Comparison of ENCODE assay signal across 15 cellular contexts in genomic region chr17:69655902-69656301, GRCh38.
DNase-seq lines count a peak whose midpoint lies in the region; ATAC-seq and TF ChIP-seq lines count a peak whose summit lies in the region.
"Had no signal": no experiment of that assay in that cellular context is flagged by ENCODE, and none has a peak within 500 bp of the region (broad histone marks: within the 10 kb centered on the region; RNA-seq: fewer than 3 reads in every experiment).

No MANE protein-coding gene starts in this region.

- peaks cover 4% of the 10 kb centered on the region for H3K36me3 Mint-ChIP-seq in nephron (ENCODE audit: low read depth)

- H3K4me2 ChIP-seq in IMR-90 (ENCODE audit: low read depth, low read length): peak overlapping the region; percentile 68

- H3K27ac ChIP-seq in AG04450 (ENCODE audit: low read depth, low read length) (peak overlapping the region; percentile 40), IMR-90 (ENCODE audit: insufficient read depth, low read length) (peak overlapping the region; percentile 96; the same call in 1 of the 2 replicates), adrenal gland (no peak overlapping the region), ovary (no peak overlapping the region)
- H3K27ac ChIP-seq: BLaER1 treated with 17β-estradiol and CSF1 and Interleukin-3, amounts not matched to agents 10 nM and 100 nM; GM23248 had no signal

- peak overlapping the region; percentile 97 for H2BK120ac ChIP-seq in IMR-90 (ENCODE audit: low read depth, low read length)

- peak overlapping the region; percentile 89 for H3K23ac ChIP-seq in IMR-90 (ENCODE audit: low read depth, low read length)

- no peak overlapping the region for H2AK9ac ChIP-seq in IMR-90 (replicated peaks; ENCODE audit: low read depth, low read length, poor library complexity)

- TF ChIP-seq EP300 in ovary (IDR thresholded peaks at IDR 0.05): no peak

- H3K36me3 ChIP-seq in IMR-90 (ENCODE audit: control insufficient read depth, insufficient read depth, low read length) (no peaks in the 10 kb centered on the region), adrenal gland (replicated peaks in 1 of 2) (no peaks in the 10 kb centered on the region), ovary (no peaks in the 10 kb centered on the region)
- H3K36me3 ChIP-seq: BLaER1 treated with 17β-estradiol and CSF1 and Interleukin-3, amounts not matched to agents 10 nM and 100 nM had no signal

- peak overlapping the region; percentile 98 for H4K5ac ChIP-seq in IMR-90 (ENCODE audit: low read depth, low read length)

- peak overlapping the region; percentile 72; the same call in 1 of the 2 replicates for H3K56ac ChIP-seq in IMR-90 (ENCODE audit: extremely low read depth, insufficient read depth, low read length)

- H3K27me3 ChIP-seq in AG04450 (ENCODE audit: control insufficient read depth, insufficient read depth, low read length) (peaks cover 4% of the 10 kb centered on the region), IMR-90 (ENCODE audit: control insufficient read depth, insufficient read depth, low read length) (peaks cover 19% of the 10 kb centered on the region), adrenal gland (no peaks in the 10 kb centered on the region), ovary (no peaks in the 10 kb centered on the region)
- H3K27me3 ChIP-seq: BLaER1 treated with 17β-estradiol and CSF1 and Interleukin-3, amounts not matched to agents 10 nM and 100 nM had no signal

- in situ Hi-C loops in IMR-90 (cut with MboI; ENCODE audit: low sequenced_read_pairs): no loop called here

- H4K8ac ChIP-seq in IMR-90 (ENCODE audit: low read depth in 2 of 2, low read length in 2 of 2): peak overlapping the region; percentile 8 to 93; a peak in 3 of 4 replicates

- H3K9me3 ChIP-seq in AG04450 (ENCODE audit: control insufficient read depth, insufficient read depth, low read length) (peaks cover 3% of the 10 kb centered on the region; the same call in 1 of the 2 replicates), IMR-90 (ENCODE audit: control insufficient read depth, insufficient read depth, low read length) (peaks cover 5% of the 10 kb centered on the region), adrenal gland (replicated peaks in 1 of 3) (no peaks in the 10 kb centered on the region), ovary (no peaks in the 10 kb centered on the region)

- TF ChIP-seq POLR2A in IMR-90 (IDR thresholded peaks at IDR 0.05; ENCODE audit: low read depth, low read length) (no peak), adrenal gland (IDR thresholded peaks at IDR 0.05) (no peak), ovary (IDR thresholded peaks at IDR 0.05) (no peak)

- no TSS peak for BruUV-seq in IMR-90 (replicated peaks; lab: Mats Ljungman, UMichigan)

- H3K9me3 Mint-ChIP-seq in nephron: peaks cover 11% of the 10 kb centered on the region

- peak overlapping the region; percentile 97 for H3K4ac ChIP-seq in IMR-90 (ENCODE audit: low read depth, low read length)

- H3K9ac ChIP-seq in IMR-90 (ENCODE audit: low read depth, low read length): peak overlapping the region; percentile 64; the same call in 1 of the 2 replicates
- H3K9ac ChIP-seq: BLaER1 treated with 17β-estradiol and CSF1 and Interleukin-3, amounts not matched to agents 10 nM and 100 nM; GM23248 had no signal

- intact Hi-C loops in IMR-90 (cut with micrococcal nuclease) (loop anchor here (1.0 to 10.0 kb wide), 4 partner anchors 47 to 483 kb away; no protein-coding TSS in a partner anchor), adrenal gland (cut with DNase I) (no loop called here), ovary (cut with DNase I) (no loop called here)

- CTCF ChIA-PET in AG04450 (lab: Charles Lee) (interaction anchor here (0.5 to 1.9 kb wide), 4 partner anchors 47 to 130 kb away, joined by 3 to 11 read pairs (median 5); no protein-coding TSS in a partner anchor), IMR-90 (lab: Yijun Ruan, JAX) (interaction anchor here (1.0 kb wide), 1 partner anchor 101 kb away, joined by 3 read pairs; no protein-coding TSS in a partner anchor)

- peak overlapping the region; percentile 65 for H4K91ac ChIP-seq in IMR-90 (ENCODE audit: insufficient read depth, low read depth, low read length)

- H3K9me1 ChIP-seq in IMR-90 (ENCODE audit: insufficient read depth, low read length): peaks cover 3% of the 10 kb centered on the region; the same call in 1 of the 2 replicates

- TF ChIP-seq CTCF in AG04450 (IDR thresholded peaks at IDR 0.05; ENCODE audit: low read depth, low read length): no peak
- TF ChIP-seq CTCF in IMR-90 (conservative IDR thresholded peaks at IDR 0.05; ENCODE audit: low read depth, low read length): no peak
- no peak for TF ChIP-seq CTCF in WI38 (IDR thresholded peaks at IDR 0.05; ENCODE audit: low read depth, low read length)
- no peak for TF ChIP-seq CTCF in nephron (IDR thresholded peaks at IDR 0.05; ENCODE audit: unreplicated experiment in 3 of 3)
- no peak for TF ChIP-seq CTCF in adrenal gland (IDR thresholded peaks at IDR 0.05)
- no peak for TF ChIP-seq CTCF in ovary (IDR thresholded peaks at IDR 0.05)

- TF ChIP-seq RAD21 in IMR-90 (IDR thresholded peaks at IDR 0.05; ENCODE audit: low read length): no peak

- peak overlapping the region in 2 of 3 experiments; percentile 34 to 58 for H3K27ac Mint-ChIP-seq in nephron
- H3K27ac Mint-ChIP-seq: CD4-positive, alpha-beta T cell had no signal

- peaks cover 21% of the 10 kb centered on the region for H3K4me1 Mint-ChIP-seq in nephron

- H3K79me1 ChIP-seq in IMR-90 (ENCODE audit: low read depth in 1 of 2, low read length in 2 of 2): no peaks in the 10 kb centered on the region

- H3K4me1 ChIP-seq in IMR-90 (ENCODE audit: control insufficient read depth, insufficient read depth, low read length) (peaks cover 8% of the 10 kb centered on the region), adrenal gland (replicated peaks in 1 of 2) (peaks cover 4 to 10% of the 10 kb centered on the region in 2 donors), ovary (ENCODE audit: insufficient read depth) (no peaks in the 10 kb centered on the region)

- H4K20me1 ChIP-seq in IMR-90 (ENCODE audit: insufficient read depth, low read length): no peaks in the 10 kb centered on the region
- H4K20me1 ChIP-seq: BLaER1 treated with 17β-estradiol and CSF1 and Interleukin-3, amounts not matched to agents 10 nM and 100 nM had no signal

- peak overlapping the region; percentile 99 for H2BK20ac ChIP-seq in IMR-90 (ENCODE audit: low read depth, low read length)

- ATAC-seq in IMR-90 (ENCODE audit: low read depth): no peak

- H3K18ac ChIP-seq in IMR-90 (ENCODE audit: low read depth, low read length): peak overlapping the region; percentile 96

- no peak overlapping the region for H2AFZ ChIP-seq in IMR-90 (replicated peaks; ENCODE audit: low read length, poor library complexity)
- H2AFZ ChIP-seq: GM23248 had no signal

- no peak overlapping the region for H3K4me3 ChIP-seq in AG04450 (ENCODE audit: low read depth, low read length)
- H3K4me3 ChIP-seq in IMR-90 (ENCODE audit: insufficient read depth, low read depth, low read length): no peak overlapping the region
- H3K4me3 ChIP-seq in WI38 (ENCODE audit: low read depth, low read length): 0 out of 2 replicates have a peak overlapping the region, but pooled peaks have one; percentile 3
- no peak overlapping the region for H3K4me3 ChIP-seq in adrenal gland
- H3K4me3 ChIP-seq in ovary: no peak overlapping the region
- H3K4me3 ChIP-seq: BLaER1 treated with 17β-estradiol and CSF1 and Interleukin-3, amounts not matched to agents 10 nM and 100 nM had no signal

- dilution Hi-C loops in IMR-90 (cut with HindIII; ENCODE audit: low sequenced_read_pairs, unreplicated experiment): no loop called here

- no peaks in the 10 kb centered on the region for H3K27me3 Mint-ChIP-seq in nephron (ENCODE audit: low read depth)
- H3K27me3 Mint-ChIP-seq: CD4-positive, alpha-beta T cell had no signal

- DNase-seq in AG04450 (ENCODE audit: low read depth, low spot score) (no peak), IMR-90 (no peak), SKM-1 (lab: John Stamatoyannopoulos, UW; ENCODE audit: unreplicated experiment) (no peak), adrenal gland (no peak), ovary (no peak), NCI-H2029 treated with DMSO at 0.1 percent for 48 hours (lab: John Stamatoyannopoulos, UW) (no peak)
- DNase-seq: 8988T; CD4-positive, alpha-beta T cell; DMS79 treated with DMSO at 0.1 percent for 48 hours; GF-D8; GM23248; H9 had no signal

- no CpG with 5 or more reads among the region's 5 CpGs for WGBS in IMR-90 (ENCODE audit: extremely low coverage in 2 of 2, insufficient read length in 1 of 2), 2 experiments
- WGBS in adrenal gland, 4 donors: 83 to 95% (median 90%) methylated on average over 5 of the region's 5 CpGs
- WGBS in ovary, 3 donors: 83 to 87% (median 83%) methylated on average over 5 of the region's 5 CpGs

- no peak overlapping the region for H3K4me3 Mint-ChIP-seq in nephron
- H3K4me3 Mint-ChIP-seq: CD4-positive, alpha-beta T cell; H9 had no signal

- peak overlapping the region; percentile 93 for H3K14ac ChIP-seq in IMR-90 (replicated peaks; ENCODE audit: low read depth, low read length)

- POLR2A ChIA-PET in AG04450 (lab: Yijun Ruan, JAX) (interaction anchor here (0.6 to 1.8 kb wide), 7 partner anchors 47 to 482 kb away, joined by 4 to 8 read pairs (median 5); no protein-coding TSS in a partner anchor), IMR-90 (lab: Charles Lee; ENCODE audit: unreplicated experiment) (interaction anchor here (0.8 kb wide), 1 partner anchor 47 kb away, joined by 3 read pairs; no protein-coding TSS in a partner anchor)

- peak overlapping the region; percentile 96 for H2BK5ac ChIP-seq in IMR-90 (ENCODE audit: low read depth, low read length, poor library complexity, severe bottlenecking)

- peak overlapping the region; percentile 84; the same call in 2 of the 3 replicates for H2BK15ac ChIP-seq in IMR-90 (ENCODE audit: low read depth, low read length)

- peak overlapping the region; percentile 94 for H2AK5ac ChIP-seq in IMR-90 (ENCODE audit: low read depth, low read length)

TF ChIP-seq in IMR-90, 13 proteins besides CTCF, POLR2A, EP300 and RAD21 (continues in another document):
- no peak for TF ChIP-seq MAZ (IDR thresholded peaks at IDR 0.05; ENCODE audit: borderline replicate concordance, low read depth, low read length)
- no peak for TF ChIP-seq RFX5 (IDR thresholded peaks at IDR 0.05; ENCODE audit: low read depth, low read length)
- TF ChIP-seq BHLHE40 (IDR thresholded peaks at IDR 0.05; ENCODE audit: low read depth, low read length): no peak
- no peak for TF ChIP-seq MAFK (IDR thresholded peaks at IDR 0.05; ENCODE audit: low read depth, low read length)
- no peak for TF ChIP-seq RCOR1 (IDR thresholded peaks at IDR 0.05; ENCODE audit: insufficient replicate concordance, low read length)
- no peak for TF ChIP-seq MXI1 (IDR thresholded peaks at IDR 0.05; ENCODE audit: borderline replicate concordance, low read depth, low read length)
- TF ChIP-seq SMC3 (IDR thresholded peaks at IDR 0.05; ENCODE audit: low read depth, low read length): no peak
- no peak for TF ChIP-seq FOS (IDR thresholded peaks at IDR 0.05; ENCODE audit: low read depth, low read length)

Comparison
In these comparisons a context has a peak if more than half of its experiments do, and no peak if none do; other contexts are left out.
1. H3K27ac ChIP-seq: peak in AG04450 (single experiment) and IMR-90 (single experiment); none in adrenal gland (0 of 5) and ovary (0 of 2).